ENCODE assay signal across 25 cellular contexts in genomic region chr4:75087416-75087815, GRCh38.
"Had no signal": no experiment of that assay in that cellular context is flagged by ENCODE, and none has a peak within 500 bp of the region (broad histone marks: within the 10 kb centered on the region; RNA-seq: fewer than 3 reads in every experiment).

No MANE protein-coding gene starts in this region.

- ATAC-seq: HepG2, T-cell had no signal

- DNase-seq: IMR-90; Karpas-422; KG1; MG63; NCI-H1092 treated with DMSO at 0.1 percent for 48 hours; NCI-H1436; NCI-H187; NCI-H2029; NCI-H2081 treated with DMSO at 0.1 percent for 48 hours; NCI-H2171; NCI-H226; NCI-H446; NCI-H510A; NCI-H524 treated with DMSO at 0.1 percent for 48 hours; NCI-H69; NCI-H774; NK-92 treated with Interleukin-12 subunit alpha and Interleukin-12 subunit beta, amount 100 ng/mL, for 24 hours; OCI-M1; PC-9; Peyer's patch; SHP77; SK-N-SH; SW 1271; T-cell had no signal

- H3K4me3 Mint-ChIP-seq: T-cell had no signal

- H3K36me3 ChIP-seq: MG63, Peyer's patch had no signal

- H3K4me1 ChIP-seq: Peyer's patch had no signal

- H3K27me3 Mint-ChIP-seq: T-cell had no signal

- H3K9me3 ChIP-seq: MG63, Peyer's patch, SK-N-SH had no signal

- H3K36me3 Mint-ChIP-seq: T-cell had no signal

- H2AFZ ChIP-seq: PC-9 had no signal

- H3K4me2 ChIP-seq: PC-9, SK-N-SH had no signal

- H3K9ac ChIP-seq: SK-N-SH had no signal

- H3K4me1 Mint-ChIP-seq: T-cell had no signal

- H3K4me3 ChIP-seq: MG63, PC-9, Peyer's patch had no signal

- H3K27ac Mint-ChIP-seq: T-cell had no signal

- FAIRE-seq: HepG2 had no signal

- H3K27ac ChIP-seq: PC-9, Peyer's patch had no signal

- H3K27me3 ChIP-seq: MG63, Peyer's patch had no signal
